ENCODE assay signal across 1 cellular context in genomic region chr6:44464527-44465310, GRCh38.
TF ChIP-seq lines count a peak whose summit lies in the region.

No MANE protein-coding gene starts in this region.

TF ChIP-seq in GM23338, 12 proteins besides CTCF, POLR2A, EP300 and RAD21 (continued from another document):
- TF ChIP-seq, protein P1, sequence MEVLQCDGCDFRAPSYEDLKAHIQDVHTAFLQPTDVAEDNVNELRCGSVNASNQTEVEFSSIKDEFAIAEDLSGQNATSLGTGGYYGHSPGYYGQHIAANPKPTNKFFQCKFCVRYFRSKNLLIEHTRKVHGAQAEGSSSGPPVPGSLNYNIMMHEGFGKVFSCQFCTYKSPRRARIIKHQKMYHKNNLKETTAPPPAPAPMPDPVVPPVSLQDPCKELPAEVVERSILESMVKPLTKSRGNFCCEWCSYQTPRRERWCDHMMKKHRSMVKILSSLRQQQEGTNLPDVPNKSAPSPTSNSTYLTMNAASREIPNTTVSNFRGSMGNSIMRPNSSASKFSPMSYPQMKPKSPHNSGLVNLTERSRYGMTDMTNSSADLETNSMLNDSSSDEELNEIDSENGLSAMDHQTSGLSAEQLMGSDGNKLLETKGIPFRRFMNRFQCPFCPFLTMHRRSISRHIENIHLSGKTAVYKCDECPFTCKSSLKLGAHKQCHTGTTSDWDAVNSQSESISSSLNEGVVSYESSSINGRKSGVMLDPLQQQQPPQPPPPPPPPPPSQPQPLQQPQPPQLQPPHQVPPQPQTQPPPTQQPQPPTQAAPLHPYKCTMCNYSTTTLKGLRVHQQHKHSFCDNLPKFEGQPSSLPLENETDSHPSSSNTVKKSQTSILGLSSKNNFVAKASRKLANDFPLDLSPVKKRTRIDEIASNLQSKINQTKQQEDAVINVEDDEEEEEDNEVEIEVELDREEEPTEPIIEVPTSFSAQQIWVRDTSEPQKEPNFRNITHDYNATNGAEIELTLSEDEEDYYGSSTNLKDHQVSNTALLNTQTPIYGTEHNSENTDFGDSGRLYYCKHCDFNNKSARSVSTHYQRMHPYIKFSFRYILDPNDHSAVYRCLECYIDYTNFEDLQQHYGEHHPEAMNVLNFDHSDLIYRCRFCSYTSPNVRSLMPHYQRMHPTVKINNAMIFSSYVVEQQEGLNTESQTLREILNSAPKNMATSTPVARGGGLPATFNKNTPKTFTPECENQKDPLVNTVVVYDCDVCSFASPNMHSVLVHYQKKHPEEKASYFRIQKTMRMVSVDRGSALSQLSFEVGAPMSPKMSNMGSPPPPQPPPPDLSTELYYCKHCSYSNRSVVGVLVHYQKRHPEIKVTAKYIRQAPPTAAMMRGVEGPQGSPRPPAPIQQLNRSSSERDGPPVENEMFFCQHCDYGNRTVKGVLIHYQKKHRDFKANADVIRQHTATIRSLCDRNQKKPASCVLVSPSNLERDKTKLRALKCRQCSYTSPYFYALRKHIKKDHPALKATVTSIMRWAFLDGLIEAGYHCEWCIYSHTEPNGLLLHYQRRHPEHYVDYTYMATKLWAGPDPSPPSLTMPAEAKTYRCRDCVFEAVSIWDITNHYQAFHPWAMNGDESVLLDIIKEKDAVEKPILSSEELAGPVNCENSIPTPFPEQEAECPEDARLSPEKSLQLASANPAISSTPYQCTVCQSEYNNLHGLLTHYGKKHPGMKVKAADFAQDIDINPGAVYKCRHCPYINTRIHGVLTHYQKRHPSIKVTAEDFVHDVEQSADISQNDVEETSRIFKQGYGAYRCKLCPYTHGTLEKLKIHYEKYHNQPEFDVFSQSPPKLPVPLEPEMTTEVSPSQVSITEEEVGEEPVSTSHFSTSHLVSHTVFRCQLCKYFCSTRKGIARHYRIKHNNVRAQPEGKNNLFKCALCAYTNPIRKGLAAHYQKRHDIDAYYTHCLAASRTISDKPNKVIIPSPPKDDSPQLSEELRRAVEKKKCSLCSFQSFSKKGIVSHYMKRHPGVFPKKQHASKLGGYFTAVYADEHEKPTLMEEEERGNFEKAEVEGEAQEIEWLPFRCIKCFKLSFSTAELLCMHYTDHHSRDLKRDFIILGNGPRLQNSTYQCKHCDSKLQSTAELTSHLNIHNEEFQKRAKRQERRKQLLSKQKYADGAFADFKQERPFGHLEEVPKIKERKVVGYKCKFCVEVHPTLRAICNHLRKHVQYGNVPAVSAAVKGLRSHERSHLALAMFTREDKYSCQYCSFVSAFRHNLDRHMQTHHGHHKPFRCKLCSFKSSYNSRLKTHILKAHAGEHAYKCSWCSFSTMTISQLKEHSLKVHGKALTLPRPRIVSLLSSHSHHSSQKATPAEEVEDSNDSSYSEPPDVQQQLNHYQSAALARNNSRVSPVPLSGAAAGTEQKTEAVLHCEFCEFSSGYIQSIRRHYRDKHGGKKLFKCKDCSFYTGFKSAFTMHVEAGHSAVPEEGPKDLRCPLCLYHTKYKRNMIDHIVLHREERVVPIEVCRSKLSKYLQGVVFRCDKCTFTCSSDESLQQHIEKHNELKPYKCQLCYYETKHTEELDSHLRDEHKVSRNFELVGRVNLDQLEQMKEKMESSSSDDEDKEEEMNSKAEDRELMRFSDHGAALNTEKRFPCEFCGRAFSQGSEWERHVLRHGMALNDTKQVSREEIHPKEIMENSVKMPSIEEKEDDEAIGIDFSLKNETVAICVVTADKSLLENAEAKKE (CRISPR knock-in tag; IDR thresholded peaks at IDR 0.05): no peak
- TF ChIP-seq STAT1 (IDR thresholded peaks at IDR 0.05; ENCODE audit: unreplicated experiment) (no peak), POLR2AphosphoS5 (IDR thresholded peaks at IDR 0.05; ENCODE audit: low read depth) (no peak), ZNF114 (CRISPR knock-in tag; IDR thresholded peaks at IDR 0.05) (no peak), EZH2 (IDR thresholded peaks at IDR 0.05; ENCODE audit: low read depth, unreplicated experiment) (no peak), ZNF331 (CRISPR knock-in tag; IDR thresholded peaks at IDR 0.05; ENCODE audit: low read depth) (no peak), ETS1 (IDR thresholded peaks at IDR 0.05) (no peak)
